ENCODE assay signal across 12 cellular contexts in genomic region chrX:40009890-40010289, GRCh38.
DNase-seq lines count a peak whose midpoint lies in the region; ATAC-seq and TF ChIP-seq lines count a peak whose summit lies in the region.
"Had no signal": no experiment of that assay in that cellular context is flagged by ENCODE, and none has a peak within 500 bp of the region (broad histone marks: within the 10 kb centered on the region; RNA-seq: fewer than 3 reads in every experiment).

No MANE protein-coding gene starts in this region.

- intact Hi-C loops in prostate gland (cut with DNase I) = loop anchor here (5.0 to 10.0 kb wide), 3 partner anchors 77 to 275 kb away; no protein-coding TSS in a partner anchor

- H3K4me3 ChIP-seq in NT2/D1 (ENCODE audit: insufficient read length, low read depth) = peak overlapping the region; percentile 43
- H3K4me3 ChIP-seq in neuronal stem cell (ENCODE audit: low read length in 2 of 2) = peak overlapping the region in 1 of 2 donors; percentile 68
- H3K4me3 ChIP-seq in prostate gland = no peak overlapping the region
- H3K4me3 ChIP-seq: right lobe of liver had no signal

- TF ChIP-seq POLR2A in prostate gland (IDR thresholded peaks at IDR 0.05) = no peak

- ATAC-seq in effector memory CD8-positive, alpha-beta T cell (replicated peaks) = no peak
- ATAC-seq: right lobe of liver had no signal

- H3K27me3 ChIP-seq in NT2/D1 (ENCODE audit: insufficient read depth, insufficient read length) (peaks cover 58% of the 10 kb centered on the region), neuronal stem cell (ENCODE audit: control insufficient read depth in 3 of 3, insufficient read depth in 3 of 3, low read depth in 1 of 3, low read length in 3 of 3) (peaks cover 0 to 24% (median 0%) of the 10 kb centered on the region in 3 experiments), prostate gland (replicated peaks; ENCODE audit: insufficient read depth) (no peaks in the 10 kb centered on the region)

- peak overlapping the region; percentile 94 for H3K18ac ChIP-seq in neuronal stem cell (ENCODE audit: low read length)

- H3K9me3 Mint-ChIP-seq in effector memory CD8-positive, alpha-beta T cell = no peaks in the 10 kb centered on the region
- H3K9me3 Mint-ChIP-seq: HFFc6 had no signal

- no peak overlapping the region for H2BK120ac ChIP-seq in neuronal stem cell (ENCODE audit: low read depth, low read length)

- no peaks in the 10 kb centered on the region for H3K36me3 ChIP-seq in NT2/D1 (ENCODE audit: insufficient read depth, insufficient read length, low read length)
- H3K36me3 ChIP-seq in neuronal stem cell (replicated peaks in 1 of 2; ENCODE audit: control insufficient read depth in 2 of 2, insufficient read depth in 2 of 2, low read length in 2 of 2) = no peaks in the 10 kb centered on the region
- H3K36me3 ChIP-seq in prostate gland = no peaks in the 10 kb centered on the region
- H3K36me3 ChIP-seq: right lobe of liver had no signal

- H3K79me1 ChIP-seq in neuronal stem cell (ENCODE audit: low read depth, low read length) = peaks cover 2% of the 10 kb centered on the region

- peak overlapping the region; percentile 77 for H2AFZ ChIP-seq in neuronal stem cell (ENCODE audit: low read length)

- no peak overlapping the region for H3K27ac Mint-ChIP-seq in effector memory CD8-positive, alpha-beta T cell
- H3K27ac Mint-ChIP-seq: HFFc6 had no signal

- H2BK5ac ChIP-seq in neuronal stem cell (ENCODE audit: low read length) = no peak overlapping the region

- H2BK15ac ChIP-seq in neuronal stem cell (ENCODE audit: low read length) = peak overlapping the region; percentile 49

- no peak overlapping the region for H4K8ac ChIP-seq in neuronal stem cell (ENCODE audit: low read depth, low read length)

- TF ChIP-seq CTCF in GM10266 (IDR thresholded peaks at IDR 0.05; ENCODE audit: control insufficient read depth, insufficient read depth, low read depth, missing control alignments) (no peak), prostate gland (IDR thresholded peaks at IDR 0.05) (no peak)

- peak overlapping the region; percentile 68 to 69 for H3K4me3 Mint-ChIP-seq in effector memory CD8-positive, alpha-beta T cell
- H3K4me3 Mint-ChIP-seq: HFFc6 had no signal

- H3K14ac ChIP-seq in neuronal stem cell (ENCODE audit: low read length) = no peak overlapping the region

- peak; percentile 48 for DNase-seq in NCI-H82 (lab: John Stamatoyannopoulos, UW)
- DNase-seq in NCI-H82 treated with DMSO at 0.1 percent for 48 hours (lab: John Stamatoyannopoulos, UW; ENCODE audit: unreplicated experiment) = no peak
- DNase-seq in NT2/D1 (ENCODE audit: low read depth, low spot score) = no peak
- no peak for DNase-seq in effector memory CD8-positive, alpha-beta T cell
- DNase-seq in neuronal stem cell (ENCODE audit: low spot score) = no peak
- DNase-seq in GM10266 (ENCODE audit: extremely low spot score) = no peak
- DNase-seq in pons (ENCODE audit: low spot score) = no peak
- no peak for DNase-seq in prostate gland (ENCODE audit: low spot score)
- DNase-seq: HFFc6, midbrain, NCI-H2227 treated with DMSO at 0.1 percent for 48 hours had no signal

- H3K4me1 ChIP-seq in NT2/D1 (ENCODE audit: insufficient read depth, insufficient read length) (peaks cover 19% of the 10 kb centered on the region), neuronal stem cell (ENCODE audit: control insufficient read depth in 2 of 2, insufficient read depth in 1 of 2, low read depth in 1 of 2, low read length in 2 of 2) (peaks cover 11 to 22% of the 10 kb centered on the region in 2 donors), prostate gland (replicated peaks) (no peaks in the 10 kb centered on the region)

- no peak overlapping the region for H2BK12ac ChIP-seq in neuronal stem cell (ENCODE audit: low read length)

- H3K9me3 ChIP-seq in NT2/D1 (ENCODE audit: insufficient read depth, low read length) (no peaks in the 10 kb centered on the region), neuronal stem cell (replicated peaks in 1 of 2; ENCODE audit: control insufficient read depth in 2 of 2, insufficient read depth in 1 of 2, low read depth in 1 of 2, low read length in 2 of 2) (no peaks in the 10 kb centered on the region), prostate gland (no peaks in the 10 kb centered on the region)
- H3K9me3 ChIP-seq: right lobe of liver had no signal

- H2AK5ac ChIP-seq in neuronal stem cell (ENCODE audit: low read depth, low read length) = peak overlapping the region; percentile 70

- H3K27ac ChIP-seq in neuronal stem cell (replicated peaks; ENCODE audit: low read length) (no peak overlapping the region), prostate gland (no peak overlapping the region)
- H3K27ac ChIP-seq: right lobe of liver had no signal

- peaks cover 22 to 23% of the 10 kb centered on the region in 2 donors for H3K4me1 Mint-ChIP-seq in effector memory CD8-positive, alpha-beta T cell (ENCODE audit: low read depth in 2 of 2)

- H3K36me3 Mint-ChIP-seq in effector memory CD8-positive, alpha-beta T cell (ENCODE audit: insufficient read depth) = peaks cover 30% of the 10 kb centered on the region

- H3K4me2 ChIP-seq in neuronal stem cell (ENCODE audit: insufficient read depth, low read length, poor library complexity, severe bottlenecking) = peak overlapping the region; percentile 62

- H3K4ac ChIP-seq in neuronal stem cell (ENCODE audit: low read length) = no peak overlapping the region

- peak overlapping the region; percentile 64 for H3K9ac ChIP-seq in NT2/D1 (ENCODE audit: insufficient read length, low read depth)
- peak overlapping the region; percentile 86 for H3K9ac ChIP-seq in neuronal stem cell (ENCODE audit: low read depth, low read length, poor library complexity)

- no peak overlapping the region for H3K23ac ChIP-seq in neuronal stem cell (ENCODE audit: low read depth, low read length, poor library complexity)

- H3K27me3 Mint-ChIP-seq in effector memory CD8-positive, alpha-beta T cell = peaks cover 22 to 40% of the 10 kb centered on the region in 2 donors

- WGBS in neuronal stem cell (ENCODE audit: extremely low coverage in 2 of 2, insufficient read length in 2 of 2, insufficient replicate concordance in 1 of 2), 2 donors = no CpG with 5 or more reads among the region's 12 CpGs
- 87% methylated on average over 11 of the region's 12 CpGs for WGBS in prostate gland

- peak overlapping the region; percentile 72 for H4K91ac ChIP-seq in neuronal stem cell (ENCODE audit: low read depth, low read length, poor library complexity)
